In the genomic region with DNA sequence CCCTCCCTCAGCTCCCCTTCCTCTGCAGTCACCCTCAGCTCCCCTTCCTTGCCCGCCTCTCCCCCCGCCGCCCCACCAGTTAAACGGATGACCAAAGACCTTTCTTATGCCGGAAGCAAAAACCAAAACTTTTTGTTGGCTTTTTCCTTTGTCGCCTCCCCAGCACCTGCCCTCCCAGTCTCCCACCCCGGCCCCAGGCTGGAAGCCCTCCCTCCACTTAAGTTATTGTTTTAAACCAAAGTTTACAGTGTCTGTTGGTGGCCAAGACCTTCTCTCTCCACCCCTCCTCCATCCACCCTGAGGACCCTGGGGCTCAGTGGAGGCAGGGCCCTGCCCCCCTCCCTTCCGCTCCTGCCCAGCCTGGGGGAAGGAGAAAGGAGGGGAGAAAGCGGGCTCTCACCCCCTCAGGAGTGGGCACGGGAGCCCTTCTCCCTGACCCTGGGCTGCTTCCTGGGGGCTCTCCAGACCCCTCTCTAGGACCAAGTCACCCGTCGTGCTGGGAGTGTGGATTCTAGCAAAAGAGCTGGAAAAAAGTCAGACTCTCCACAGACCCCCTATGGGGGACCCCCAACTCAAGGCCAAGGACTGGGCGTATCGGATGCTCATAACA, we compare ENCODE assay signal across 29 cellular contexts. TPM values are rescaled to one million over a fixed set of nuclear protein-coding genes. Genes with fewer than 3 reads are reported as not detected.
DNase-seq lines count a peak whose midpoint lies in the region; ATAC-seq and TF ChIP-seq lines count a peak whose summit lies in the region.
"Had no signal": no experiment of that assay in that cellular context is flagged by ENCODE, and none has a peak within 500 bp of the region (broad histone marks: within the 10 kb centered on the region; RNA-seq: fewer than 3 reads in every experiment).

No MANE protein-coding gene starts in this region.

- TF ChIP-seq POLR2A in breast epithelium (IDR thresholded peaks at IDR 0.05) (no peak), spleen (IDR thresholded peaks at IDR 0.05) (no peak)

- H3K36me3 ChIP-seq in breast epithelium (no peaks in the 10 kb centered on the region), OCI-LY7 (ENCODE audit: insufficient read depth, low read length) (no peaks in the 10 kb centered on the region), hepatocyte (replicated peaks; ENCODE audit: insufficient read depth, low read depth) (peaks cover 5% of the 10 kb centered on the region), spleen (peaks cover 0 to 51% (median 15%) of the 10 kb centered on the region in 6 donors)
- H3K36me3 ChIP-seq: colonic mucosa, neutrophil had no signal

- H3K27me3 Mint-ChIP-seq in MCF 10A (ENCODE audit: insufficient read depth, unreplicated experiment), result no peaks in the 10 kb centered on the region
- H3K27me3 Mint-ChIP-seq in T-helper 2 cell treated with Interferon-gamma antibody and Interleukin-4, amounts not matched to agents 5 μg/mL and 100 μg/mL, for 36 hours (ENCODE audit: low read depth), result no peaks in the 10 kb centered on the region
- peaks cover 4% of the 10 kb centered on the region for H3K27me3 Mint-ChIP-seq in activated naive CD8-positive, alpha-beta T cell treated with anti-CD3 and anti-CD28 coated beads, Interleukin-2, amount 50 U/mL, for 24 hours
- H3K27me3 Mint-ChIP-seq: activated B cell treated with CpG ODN at 0.5 μM for 24 hours; stimulated activated naive B cell treated with anti-CD40 and anti-IgM and Interleukin-4, amounts not matched to agents 10 μg/mL and 1 μg/mL and 100 μg/mL, for 72 hours had no signal

- H3K4me3 ChIP-seq in breast epithelium (no peak overlapping the region), OCI-LY7 (ENCODE audit: low read depth, low read length, poor library complexity, severe bottlenecking) (no peak overlapping the region), hepatocyte (no peak overlapping the region), spleen (no peak overlapping the region)
- H3K4me3 ChIP-seq: colonic mucosa, left lung, prostate gland had no signal

- H3K27me3 ChIP-seq in breast epithelium (no peaks in the 10 kb centered on the region), hepatocyte (no peaks in the 10 kb centered on the region), spleen (replicated peaks in 1 of 7) (peaks cover 0 to 15% (median 0%) of the 10 kb centered on the region in 7 donors)
- H3K27me3 ChIP-seq: colonic mucosa, left lung had no signal

- WGBS in hepatocyte (ENCODE audit: low lambda C conversion rate, missing lambda C conversion rate), result 78% methylated on average over 7 of the region's 14 CpGs
- WGBS in spleen, 5 donors, result 78 to 90% (median 84%) methylated on average over 13 to 14 of the region's 14 CpGs

- H3K9me2 ChIP-seq in OCI-LY7 (ENCODE audit: insufficient read depth, low read length) (no peaks in the 10 kb centered on the region), hepatocyte (replicated peaks; ENCODE audit: insufficient read depth) (no peaks in the 10 kb centered on the region)

- H3K9me3 ChIP-seq in breast epithelium (no peaks in the 10 kb centered on the region), OCI-LY7 (ENCODE audit: low read length) (no peaks in the 10 kb centered on the region), hepatocyte (ENCODE audit: low read depth) (no peaks in the 10 kb centered on the region), spleen (no peaks in the 10 kb centered on the region)
- H3K9me3 ChIP-seq: colonic mucosa, left lung, neutrophil, prostate gland had no signal

- POLR2A ChIA-PET in MCF 10A (lab: Yijun Ruan, JAX), result interaction anchor here (1.2 kb wide), 1 partner anchor 87 kb away, joined by 3 read pairs; no protein-coding TSS in a partner anchor
- POLR2A ChIA-PET in OCI-LY7 (lab: Charles Lee), result no interaction called here

- H3K4me1 ChIP-seq in breast epithelium (peaks cover 0 to 6% of the 10 kb centered on the region in 2 donors), OCI-LY7 (ENCODE audit: insufficient read depth, low read length, poor library complexity, severe bottlenecking) (peaks cover 9% of the 10 kb centered on the region), hepatocyte (ENCODE audit: insufficient read depth) (peaks cover 22% of the 10 kb centered on the region), spleen (peaks cover 0 to 12% (median 10%) of the 10 kb centered on the region in 6 donors)
- H3K4me1 ChIP-seq: prostate gland had no signal

- H3K4me3 Mint-ChIP-seq in MCF 10A (ENCODE audit: unreplicated experiment), result no peak overlapping the region
- no peak overlapping the region for H3K4me3 Mint-ChIP-seq in T-helper 2 cell treated with Interferon-gamma antibody and Interleukin-4, amounts not matched to agents 5 μg/mL and 100 μg/mL, for 36 hours
- H3K4me3 Mint-ChIP-seq in activated naive CD8-positive, alpha-beta T cell treated with anti-CD3 and anti-CD28 coated beads, Interleukin-2, amount 50 U/mL, for 24 hours, result no peak overlapping the region
- H3K4me3 Mint-ChIP-seq: activated B cell treated with CpG ODN at 0.5 μM for 24 hours; activated naive CD8-positive, alpha-beta T cell treated with anti-CD3 and anti-CD28 coated beads for 36 hours; stimulated activated naive B cell treated with anti-CD40 and anti-IgM and Interleukin-4, amounts not matched to agents 10 μg/mL and 1 μg/mL and 100 μg/mL, for 72 hours; T-cell had no signal

- intact Hi-C loops in MCF 10A (cut with micrococcal nuclease) (no loop called here), breast epithelium (cut with DNase I; ENCODE audit: low total_unique reads) (loop anchor here (5.0 to 10.0 kb wide), 2 partner anchors 82 to 235 kb away; no protein-coding TSS in a partner anchor), OCI-LY7 (cut with micrococcal nuclease; ENCODE audit: unreplicated experiment) (loop anchor here (10.0 kb wide), 2 partner anchors 445 to 565 kb away; no protein-coding TSS in a partner anchor), spleen (cut with DNase I; ENCODE audit: low total_unique reads) (loop anchor here (10.0 kb wide), 1 partner anchor 175 kb away; the partner anchor contains the start of gene FRS3)

- H3K79me2 ChIP-seq in OCI-LY7 (ENCODE audit: insufficient read depth, low read depth, low read length), result no peaks in the 10 kb centered on the region
- H3K79me2 ChIP-seq in hepatocyte, result no peaks in the 10 kb centered on the region

- H3K27ac ChIP-seq in breast epithelium (no peak overlapping the region), OCI-LY7 (ENCODE audit: low read depth, low read length, poor library complexity, severe bottlenecking) (no peak overlapping the region), hepatocyte (peak overlapping the region; percentile 65), spleen (no peak overlapping the region)
- H3K27ac ChIP-seq: colonic mucosa, epithelial cell of prostate, left lung, neutrophil, prostate gland had no signal

- no peaks in the 10 kb centered on the region for H4K20me1 ChIP-seq in OCI-LY7 (ENCODE audit: insufficient read depth, low read length)
- no peaks in the 10 kb centered on the region for H4K20me1 ChIP-seq in hepatocyte (ENCODE audit: insufficient read depth, poor library complexity, severe bottlenecking)

- no peak overlapping the region for H3K4me2 ChIP-seq in OCI-LY7 (ENCODE audit: low read length)
- H3K4me2 ChIP-seq in hepatocyte, result no peak overlapping the region

- peaks cover 5% of the 10 kb centered on the region for H3K4me1 Mint-ChIP-seq in MCF 10A (ENCODE audit: insufficient read depth, unreplicated experiment)
- H3K4me1 Mint-ChIP-seq in T-helper 2 cell treated with Interferon-gamma antibody and Interleukin-4, amounts not matched to agents 5 μg/mL and 100 μg/mL, for 36 hours (ENCODE audit: low read depth), result peaks cover 5% of the 10 kb centered on the region
- H3K4me1 Mint-ChIP-seq in activated naive CD8-positive, alpha-beta T cell treated with anti-CD3 and anti-CD28 coated beads, Interleukin-2, amount 50 U/mL, for 24 hours, result peaks cover 7% of the 10 kb centered on the region

- peaks cover 13% of the 10 kb centered on the region for H3K36me3 Mint-ChIP-seq in MCF 10A (ENCODE audit: insufficient read depth, unreplicated experiment)
- no peaks in the 10 kb centered on the region for H3K36me3 Mint-ChIP-seq in T-helper 2 cell treated with Interferon-gamma antibody and Interleukin-4, amounts not matched to agents 5 μg/mL and 100 μg/mL, for 36 hours (ENCODE audit: low read depth)
- no peaks in the 10 kb centered on the region for H3K36me3 Mint-ChIP-seq in activated naive CD8-positive, alpha-beta T cell treated with anti-CD3 and anti-CD28 coated beads, Interleukin-2, amount 50 U/mL, for 24 hours (ENCODE audit: low read depth)
- H3K36me3 Mint-ChIP-seq: activated naive CD8-positive, alpha-beta T cell treated with anti-CD3 and anti-CD28 coated beads for 36 hours had no signal

- no peak for DNase-seq in MCF 10A (ENCODE audit: unreplicated experiment)
- DNase-seq in breast epithelium (ENCODE audit: low spot score in 2 of 2), result no peak
- DNase-seq in OCI-LY7 (ENCODE audit: low spot score), result no peak
- peak; percentile 7 for DNase-seq in hepatocyte (ENCODE audit: low spot score)
- peak; percentile 55 for DNase-seq in spleen
- DNase-seq in T-helper 2 cell treated with Interferon-gamma antibody and Interleukin-4, amounts not matched to agents 5 μg/mL and 100 μg/mL, for 36 hours (ENCODE audit: low spot score), result no peak
- no peak for DNase-seq in activated naive CD8-positive, alpha-beta T cell treated with anti-CD3 and anti-CD28 coated beads, Interleukin-2, amount 50 U/mL, for 24 hours
- DNase-seq: 8988T; activated B cell treated with CpG ODN at 0.5 μM for 24 hours; activated CD4-positive, alpha-beta T cell treated with anti-CD3 and anti-CD28 coated beads, Interleukin-2, amount 50 U/mL, for 1 hour; activated effector memory CD4-positive, alpha-beta T cell treated with Interleukin-2 at 50 U/mL for 16 hours; activated naive CD8-positive, alpha-beta T cell treated with anti-CD3 and anti-CD28 coated beads for 36 hours; activated T-cell treated with anti-CD3 and anti-CD28 coated beads, Interleukin-2, amount 50 U/mL, for 1 hour; colonic mucosa; effector CD8-positive, alpha-beta T cell; HCEC 1CT; hippocampal formation; left lung; NCI-H1092 treated with DMSO at 0.1 percent for 48 hours; NCI-H187; NCI-H2171; NCI-H510A; stimulated activated naive B cell treated with anti-CD40 and anti-IgM and Interleukin-4, amounts not matched to agents 10 μg/mL and 1 μg/mL and 100 μg/mL, for 72 hours; T-cell had no signal

- BruUV-seq in MCF 10A (replicated peaks; lab: Mats Ljungman, UMichigan), result TSS peak; percentile 33
- BruUV-seq in OCI-LY7 (replicated peaks; lab: Mats Ljungman, UMichigan), result TSS peak; percentile 78

- no peak overlapping the region for H3K27ac Mint-ChIP-seq in MCF 10A (ENCODE audit: low read depth, unreplicated experiment)
- no peak overlapping the region for H3K27ac Mint-ChIP-seq in T-helper 2 cell treated with Interferon-gamma antibody and Interleukin-4, amounts not matched to agents 5 μg/mL and 100 μg/mL, for 36 hours
- H3K27ac Mint-ChIP-seq in activated naive CD8-positive, alpha-beta T cell treated with anti-CD3 and anti-CD28 coated beads, Interleukin-2, amount 50 U/mL, for 24 hours, result no peak overlapping the region
- H3K27ac Mint-ChIP-seq: activated B cell treated with CpG ODN at 0.5 μM for 24 hours; activated naive CD8-positive, alpha-beta T cell treated with anti-CD3 and anti-CD28 coated beads for 36 hours; T-cell had no signal

- no peak for TF ChIP-seq CTCF in MCF 10A (IDR thresholded peaks at IDR 0.05; ENCODE audit: unreplicated experiment)
- no peak for TF ChIP-seq CTCF in breast epithelium (IDR thresholded peaks at IDR 0.05)
- TF ChIP-seq CTCF in OCI-LY7 (conservative IDR thresholded peaks at IDR 0.05; ENCODE audit: low read length), result no peak
- TF ChIP-seq CTCF in hepatocyte (IDR thresholded peaks at IDR 0.05; ENCODE audit: poor library complexity), result no peak
- no peak for TF ChIP-seq CTCF in spleen (IDR thresholded peaks at IDR 0.05 in 8 of 11, conservative IDR thresholded peaks at IDR 0.05 in 3 of 11)

- ATAC-seq in activated naive CD8-positive, alpha-beta T cell treated with anti-CD3 and anti-CD28 coated beads, Interleukin-2, amount 50 U/mL, for 24 hours, result no peak
- no peak for ATAC-seq in GM21737 (IDR thresholded peaks at IDR 0.05; ENCODE audit: unreplicated experiment)
- ATAC-seq: left lung; stimulated activated naive B cell treated with anti-CD40 and anti-IgM and Interleukin-4, amounts not matched to agents 10 μg/mL and 1 μg/mL and 100 μg/mL, for 72 hours; T-cell had no signal

- no peak overlapping the region for H2AFZ ChIP-seq in OCI-LY7 (ENCODE audit: low read length)
- no peak overlapping the region for H2AFZ ChIP-seq in hepatocyte

- no peaks in the 10 kb centered on the region for H3K9me3 Mint-ChIP-seq in MCF 10A (ENCODE audit: unreplicated experiment)
- no peaks in the 10 kb centered on the region for H3K9me3 Mint-ChIP-seq in T-helper 2 cell treated with Interferon-gamma antibody and Interleukin-4, amounts not matched to agents 5 μg/mL and 100 μg/mL, for 36 hours
- no peaks in the 10 kb centered on the region for H3K9me3 Mint-ChIP-seq in activated naive CD8-positive, alpha-beta T cell treated with anti-CD3 and anti-CD28 coated beads, Interleukin-2, amount 50 U/mL, for 24 hours
- H3K9me3 Mint-ChIP-seq: activated B cell treated with CpG ODN at 0.5 μM for 24 hours; activated naive CD8-positive, alpha-beta T cell treated with anti-CD3 and anti-CD28 coated beads for 36 hours; stimulated activated naive B cell treated with anti-CD40 and anti-IgM and Interleukin-4, amounts not matched to agents 10 μg/mL and 1 μg/mL and 100 μg/mL, for 72 hours; T-cell had no signal

- CTCF ChIA-PET in MCF 10A (lab: Yijun Ruan, JAX) (interaction anchor here (0.5 to 0.9 kb wide), 3 partner anchors 26 to 85 kb away, joined by 3 to 7 read pairs (median 4); no protein-coding TSS in a partner anchor), OCI-LY7 (lab: Charles Lee; ENCODE audit: unreplicated experiment) (no interaction called here)

RNA-seq across cellular contexts. Expression of gene MDFI, which starts 38.3 kb away (rescaled TPM):
- total RNA-seq in MCF 10A (2022), result 39.1 and 59.1 TPM in 2 replicates
- 10 to 100 TPM; 26.7 to 75.8 (median 36.1) TPM for total RNA-seq in breast epithelium
- not detected in 2 replicates for total RNA-seq in OCI-LY7 (2014; rRNA removed; shearing (Covaris generic))
- not detected in 2 replicates for total RNA-seq in OCI-LY7 (2022)
- 106 and 115 TPM in 2 replicates for total RNA-seq in hepatocyte
- 28.2 and 45.2 TPM in 2 replicates for polyA plus RNA-seq in hepatocyte
- under 1 TPM in 2 of 7 donors, not detected in 5; 0.47 to 0.82 TPM for total RNA-seq in spleen
- under 1 TPM; 0.28 to 0.68 (median 0.35) TPM for polyA plus RNA-seq in spleen
- total RNA-seq: activated B cell treated with CpG ODN at 0.5 μM for 24 hours; activated naive CD8-positive, alpha-beta T cell treated with anti-CD3 and anti-CD28 coated beads for 36 hours; myocyte; T-cell had no signal

RNA-seq across cellular contexts. Expression of gene FOXP4, which starts 53.8 kb away (rescaled TPM):
- total RNA-seq in MCF 10A (2022) (16.5 and 18.4 TPM in 2 replicates), breast epithelium (10 to 100 TPM in 1 of 3 donors, 1 to 10 TPM in 2; 5.1 to 11.0 (median 5.6) TPM), OCI-LY7 (2022) (26.3 and 26.7 TPM in 2 replicates), hepatocyte (18.0 and 24.3 TPM in 2 replicates), spleen (10 to 100 TPM in 3 of 7 donors, 1 to 10 TPM in 4; 5.3 to 12.1 (median 8.3) TPM)
- 5.1 and 6.3 TPM in 2 replicates for total RNA-seq in OCI-LY7 (2014; rRNA removed; shearing (Covaris generic))
- polyA plus RNA-seq in hepatocyte (79.9 and 87.8 TPM in 2 replicates), spleen (1 to 10 TPM; 3.0 to 5.8 (median 3.4) TPM)

Comparison
In these comparisons a context has a peak if more than half of its experiments do, and no peak if none do; other contexts are left out.
1. DNase-seq: peak in hepatocyte (single experiment) and spleen (single experiment); none in MCF 10A (single experiment), breast epithelium (0 of 2), OCI-LY7 (single experiment), T-helper 2 cell treated with Interferon-gamma antibody and Interleukin-4, amounts not matched to agents 5 μg/mL and 100 μg/mL, for 36 hours (single experiment) and activated naive CD8-positive, alpha-beta T cell treated with anti-CD3 and anti-CD28 coated beads, Interleukin-2, amount 50 U/mL, for 24 hours (single experiment).
2. RNA of gene MDFI, which starts 38.3 kb away (total RNA-seq): 106 to 115 TPM in hepatocyte, 39.1 to 59.1 TPM in MCF 10A and 26.7 to 75.8 TPM in breast epithelium; not detected in OCI-LY7 and 0.47 to 0.82 TPM in spleen; every median in the first group is over 10 times any median in the second.